Comparison of ENCODE assay signal across 1 cellular context in genomic region chr11:100777118-100777517, GRCh38.
TF ChIP-seq lines count a peak whose summit lies in the region.

No MANE protein-coding gene starts in this region.

TF ChIP-seq in SK-N-SH treated with all-trans-retinoic acid at 6 μM for 48 hours, 23 proteins besides CTCF, POLR2A, EP300 and RAD21 (continued from another document):
- TF ChIP-seq CSRNP3 (CRISPR knock-in tag; IDR thresholded peaks at IDR 0.05) (no peak), PATZ1 (CRISPR knock-in tag; IDR thresholded peaks at IDR 0.05; ENCODE audit: borderline replicate concordance) (no peak), SNAI2 (CRISPR knock-in tag; IDR thresholded peaks at IDR 0.05) (no peak), PPARA (CRISPR knock-in tag; IDR thresholded peaks at IDR 0.05; ENCODE audit: borderline replicate concordance) (no peak), ZNF70 (CRISPR knock-in tag; IDR thresholded peaks at IDR 0.05) (no peak), OSR1 (CRISPR knock-in tag; IDR thresholded peaks at IDR 0.05) (no peak), ISL1 (CRISPR knock-in tag; IDR thresholded peaks at IDR 0.05) (no peak), ESRRG (CRISPR knock-in tag; IDR thresholded peaks at IDR 0.05) (no peak), ZNF8 (CRISPR knock-in tag; IDR thresholded peaks at IDR 0.05) (no peak)
